In genomic region chr7:77002104-77002503, GRCh38 we compare ENCODE assay signal across 9 cellular contexts. TPM values are rescaled to one million over a fixed set of nuclear protein-coding genes. Genes with fewer than 3 reads are reported as not detected.
A peak's percentile ranks its signal among the peaks of the same experiment; 100 is the strongest.
DNase-seq lines count a peak whose midpoint lies in the region; ATAC-seq and TF ChIP-seq lines count a peak whose summit lies in the region.
"Not testable (repeated sequence)": the region's sequence is repeated elsewhere in the genome, so short reads cannot be mapped to it uniquely, and the experiment has no call there.
"Had no signal": no experiment of that assay in that cellular context is flagged by ENCODE, and none has a peak within 500 bp of the region (broad histone marks: within the 10 kb centered on the region; RNA-seq: fewer than 3 reads in every experiment).

No MANE protein-coding gene starts in this region.

- not testable (repeated sequence) for H3K4me3 Mint-ChIP-seq in activated CD4-positive, alpha-beta T cell treated with anti-CD3 and anti-CD28 coated beads, Interleukin-2, amount 10 ng/mL, durations not matched to agents 24 days and 14 days; osteocyte (ENCODE audit: unreplicated experiment)

- H3K27ac ChIP-seq in Peyer's patch, result peak overlapping the region in 1 of 4 donors; percentile 35
- not testable (repeated sequence) for H3K27ac ChIP-seq in esophagus muscularis mucosa (replicated peaks in 1 of 4); upper lobe of right lung

- intact Hi-C loops in activated CD4-positive, alpha-beta T cell treated with anti-CD3 and anti-CD28 coated beads, Interleukin-2, amount 10 ng/mL, durations not matched to agents 24 days and 14 days (cut with micrococcal nuclease); esophagus muscularis mucosa (cut with DNase I); upper lobe of right lung (cut with DNase I): not testable (repeated sequence)

- H3K27me3 Mint-ChIP-seq in activated CD4-positive, alpha-beta T cell treated with anti-CD3 and anti-CD28 coated beads, Interleukin-2, amount 10 ng/mL, durations not matched to agents 24 days and 14 days; osteocyte (ENCODE audit: unreplicated experiment): not testable (repeated sequence)

- not testable (repeated sequence) for H3K9me3 ChIP-seq in Peyer's patch, esophagus muscularis mucosa, upper lobe of right lung

- not testable (repeated sequence) for H3K27me3 ChIP-seq in Peyer's patch, esophagus muscularis mucosa, upper lobe of right lung

- no CpG with 5 or more reads among the region's 15 CpGs for WGBS in esophagus muscularis mucosa

- not testable (repeated sequence) for H3K36me3 Mint-ChIP-seq in activated CD4-positive, alpha-beta T cell treated with anti-CD3 and anti-CD28 coated beads, Interleukin-2, amount 10 ng/mL, durations not matched to agents 24 days and 14 days (ENCODE audit: low read depth); osteocyte (ENCODE audit: unreplicated experiment)

- H3K36me3 ChIP-seq in Peyer's patch, upper lobe of right lung: not testable (repeated sequence)
- H3K36me3 ChIP-seq in esophagus muscularis mucosa, result peaks cover 0 to 21% (median 10%) of the 10 kb centered on the region in 4 donors

- H3K4me1 Mint-ChIP-seq in activated CD4-positive, alpha-beta T cell treated with anti-CD3 and anti-CD28 coated beads, Interleukin-2, amount 10 ng/mL, durations not matched to agents 24 days and 14 days; osteocyte (ENCODE audit: unreplicated experiment): not testable (repeated sequence)

- not testable (repeated sequence) for H3K4me1 ChIP-seq in Peyer's patch, esophagus muscularis mucosa, upper lobe of right lung

- not testable (repeated sequence) for TF ChIP-seq EP300 in esophagus muscularis mucosa (IDR thresholded peaks at IDR 0.05)

- not testable (repeated sequence) for H3K9me3 Mint-ChIP-seq in activated CD4-positive, alpha-beta T cell treated with anti-CD3 and anti-CD28 coated beads, Interleukin-2, amount 10 ng/mL, durations not matched to agents 24 days and 14 days; osteocyte (ENCODE audit: unreplicated experiment)

- not testable (repeated sequence) for ATAC-seq in left lobe of liver, upper lobe of right lung

- not testable (repeated sequence) for TF ChIP-seq POLR2A in Peyer's patch (IDR thresholded peaks at IDR 0.05); esophagus muscularis mucosa (IDR thresholded peaks at IDR 0.05; ENCODE audit: low read depth)

- TF ChIP-seq CTCF in Peyer's patch (IDR thresholded peaks at IDR 0.05); esophagus muscularis mucosa (IDR thresholded peaks at IDR 0.05); osteocyte (IDR thresholded peaks at IDR 0.05); upper lobe of right lung (IDR thresholded peaks at IDR 0.05): not testable (repeated sequence)

- not testable (repeated sequence) for H3K27ac Mint-ChIP-seq in activated CD4-positive, alpha-beta T cell treated with anti-CD3 and anti-CD28 coated beads, Interleukin-2, amount 10 ng/mL, durations not matched to agents 24 days and 14 days; osteocyte (ENCODE audit: unreplicated experiment)

- peak; percentile 52 for DNase-seq in DMS 273 (lab: John Stamatoyannopoulos, UW; ENCODE audit: unreplicated experiment)
- peak in 2 of 3 donors; percentile 45 to 46 for DNase-seq in Peyer's patch
- DNase-seq in activated CD4-positive, alpha-beta T cell treated with anti-CD3 and anti-CD28 coated beads, Interleukin-2, amount 10 ng/mL, durations not matched to agents 24 days and 14 days, result peak; percentile 51
- DNase-seq in esophagus muscularis mucosa (ENCODE audit: extremely low spot score), result peak; percentile 55
- DNase-seq in left lobe of liver (ENCODE audit: low spot score), result peak; percentile 42
- peak; percentile 82 for DNase-seq in osteocyte (ENCODE audit: extremely low spot score, unreplicated experiment)
- DNase-seq in upper lobe of right lung, result peak; percentile 53

- H3K4me3 ChIP-seq in Peyer's patch, esophagus muscularis mucosa, upper lobe of right lung: not testable (repeated sequence)

RNA-seq across cellular contexts. Expression of gene SPDYE17, which starts 30.1 kb away (rescaled TPM):
- total RNA-seq in Peyer's patch (not detected), esophagus muscularis mucosa (not detected), left lobe of liver (not detected), osteocyte (not detected in 2 replicates), upper lobe of right lung (not detected)
- total RNA-seq in activated CD4-positive, alpha-beta T cell treated with anti-CD3 and anti-CD28 coated beads, Interleukin-2, amount 10 ng/mL, durations not matched to agents 24 days and 14 days, result not detected in 2 replicates
- total RNA-seq: Daoy, HT-29 had no signal
